In genomic region chr3:119175869-119176756, GRCh38 we compare ENCODE assay signal across 21 cellular contexts. TPM values are rescaled to one million over a fixed set of nuclear protein-coding genes. Genes with fewer than 3 reads are reported as not detected.
DNase-seq lines count a peak whose midpoint lies in the region; ATAC-seq, FAIRE-seq and TF ChIP-seq lines count a peak whose summit lies in the region.
"Had no signal": no experiment of that assay in that cellular context is flagged by ENCODE, and none has a peak within 500 bp of the region (broad histone marks: within the 10 kb centered on the region; RNA-seq: fewer than 3 reads in every experiment).

No MANE protein-coding gene starts in this region.

- H3K9me2 ChIP-seq in Karpas-422 (replicated peaks; ENCODE audit: insufficient read depth, low read length), result no peaks in the 10 kb centered on the region

- H3K9me3 Mint-ChIP-seq in activated CD4-positive, alpha-beta T cell treated with anti-CD3 and anti-CD28 coated beads, Interleukin-2, amount 10 ng/mL, durations not matched to agents 24 days and 14 days, result peaks cover 3% of the 10 kb centered on the region
- H3K9me3 Mint-ChIP-seq: activated CD8-positive, alpha-beta T cell treated with anti-CD3 and anti-CD28 coated beads for 36 hours; nephron had no signal

- H3K9ac ChIP-seq in mucosa of rectum (ENCODE audit: low read depth in 1 of 2, low read length in 2 of 2), result peak overlapping the region in 1 of 2 donors; percentile 18
- no peak overlapping the region for H3K9ac ChIP-seq in Karpas-422 (ENCODE audit: low read length)

- no peak for TF ChIP-seq POLR2A in gastrocnemius medialis (IDR thresholded peaks at IDR 0.05)

- H3K27ac Mint-ChIP-seq in activated CD4-positive, alpha-beta T cell treated with anti-CD3 and anti-CD28 coated beads, Interleukin-2, amount 10 ng/mL, durations not matched to agents 24 days and 14 days, result no peak overlapping the region
- H3K27ac Mint-ChIP-seq: activated CD8-positive, alpha-beta T cell treated with anti-CD3 and anti-CD28 coated beads for 36 hours; nephron had no signal

- H4K20me1 ChIP-seq in Karpas-422 (ENCODE audit: insufficient read depth, low read depth, low read length), result no peaks in the 10 kb centered on the region

- FAIRE-seq in endometrium (lab: Jason Lieb, UNC), result peak; percentile 8
- FAIRE-seq: GM12891, GM19239 had no signal

- H3K36me3 Mint-ChIP-seq in activated CD4-positive, alpha-beta T cell treated with anti-CD3 and anti-CD28 coated beads, Interleukin-2, amount 10 ng/mL, durations not matched to agents 24 days and 14 days (ENCODE audit: low read depth), result no peaks in the 10 kb centered on the region

- ATAC-seq in GM21717 (IDR thresholded peaks at IDR 0.05; ENCODE audit: unreplicated experiment) (no peak), gastrocnemius medialis (no peak)
- ATAC-seq: activated CD8-positive, alpha-beta T cell treated with anti-CD3 and anti-CD28 coated beads for 36 hours had no signal

- peak overlapping the region; percentile 90 for H2AFZ ChIP-seq in ACC112 (ENCODE audit: low read length, unreplicated experiment)
- H2AFZ ChIP-seq in Karpas-422 (ENCODE audit: low read length), result no peak overlapping the region

- H3K27me3 Mint-ChIP-seq in activated CD4-positive, alpha-beta T cell treated with anti-CD3 and anti-CD28 coated beads, Interleukin-2, amount 10 ng/mL, durations not matched to agents 24 days and 14 days, result peaks cover 12% of the 10 kb centered on the region

- H3K79me2 ChIP-seq in ACC112 (ENCODE audit: control insufficient read depth, insufficient read depth, low read length, unreplicated experiment) (no peaks in the 10 kb centered on the region), Karpas-422 (ENCODE audit: low read length) (no peaks in the 10 kb centered on the region)

- H3K27ac ChIP-seq in ACC112 (ENCODE audit: low read depth, low read length), result peak overlapping the region; percentile 84
- H3K27ac ChIP-seq in mucosa of rectum (ENCODE audit: low read depth in 2 of 2, low read length in 2 of 2), result peak overlapping the region; percentile 38 to 72
- no peak overlapping the region for H3K27ac ChIP-seq in Karpas-422 (ENCODE audit: low read length)
- no peak overlapping the region for H3K27ac ChIP-seq in gastrocnemius medialis
- H3K27ac ChIP-seq: spleen, tibial artery had no signal

- H3K4me3 ChIP-seq in ACC112 (ENCODE audit: low read depth, low read length) (no peak overlapping the region), mucosa of rectum (ENCODE audit: low read length in 2 of 2) (peak overlapping the region in 1 of 2 donors; percentile 30), Karpas-422 (ENCODE audit: low read length) (no peak overlapping the region), gastrocnemius medialis (no peak overlapping the region)
- H3K4me3 ChIP-seq: spleen, tibial artery had no signal

- no peak overlapping the region for H3K4me3 Mint-ChIP-seq in activated CD4-positive, alpha-beta T cell treated with anti-CD3 and anti-CD28 coated beads, Interleukin-2, amount 10 ng/mL, durations not matched to agents 24 days and 14 days
- H3K4me3 Mint-ChIP-seq: activated CD8-positive, alpha-beta T cell treated with anti-CD3 and anti-CD28 coated beads for 36 hours; nephron had no signal

- intact Hi-C loops in gastrocnemius medialis (cut with DNase I; ENCODE audit: low total_unique reads), result no loop called here
- intact Hi-C loops in activated CD4-positive, alpha-beta T cell treated with anti-CD3 and anti-CD28 coated beads, Interleukin-2, amount 10 ng/mL, durations not matched to agents 24 days and 14 days (cut with micrococcal nuclease), result no loop called here

- H3K4me1 ChIP-seq in ACC112 (ENCODE audit: control insufficient read depth, insufficient read depth, low read length, unreplicated experiment), result peaks cover 18% of the 10 kb centered on the region
- H3K4me1 ChIP-seq in mucosa of rectum (ENCODE audit: control insufficient read depth in 2 of 2, insufficient read depth in 2 of 2, low read length in 2 of 2), result peaks cover 0 to 9% of the 10 kb centered on the region in 2 donors
- no peaks in the 10 kb centered on the region for H3K4me1 ChIP-seq in Karpas-422 (ENCODE audit: low read length)
- no peaks in the 10 kb centered on the region for H3K4me1 ChIP-seq in gastrocnemius medialis
- H3K4me1 ChIP-seq: spleen, tibial artery had no signal

- in situ Hi-C loops in gastrocnemius medialis (cut with MboI; ENCODE audit: low sequenced_read_pairs in 4 of 4), result no loop called here

- no peak overlapping the region for H3K4me2 ChIP-seq in Karpas-422 (ENCODE audit: low read depth, low read length, poor library complexity, severe bottlenecking)

- DNase-seq in NCI-H226 (peak; percentile 80), Karpas-422 (no peak), gastrocnemius medialis (no peak)
- no peak for DNase-seq in activated CD4-positive, alpha-beta T cell treated with anti-CD3 and anti-CD28 coated beads, Interleukin-2, amount 10 ng/mL, durations not matched to agents 24 days and 14 days
- DNase-seq: activated CD8-positive, alpha-beta T cell treated with anti-CD3 and anti-CD28 coated beads for 36 hours; activated naive CD4-positive, alpha-beta T cell; DMS53; foreskin melanocyte; NCI-H1048; NCI-H446 treated with DMSO at 0.1 percent for 48 hours; spleen; tibial artery had no signal

- H3K9me3 ChIP-seq in mucosa of rectum (ENCODE audit: control insufficient read depth in 2 of 2, low read length in 2 of 2), result no peaks in the 10 kb centered on the region
- H3K9me3 ChIP-seq in Karpas-422 (ENCODE audit: low read length), result no peaks in the 10 kb centered on the region
- no peaks in the 10 kb centered on the region for H3K9me3 ChIP-seq in gastrocnemius medialis
- H3K9me3 ChIP-seq: spleen, tibial artery had no signal

- H3K27me3 ChIP-seq in ACC112 (ENCODE audit: insufficient read depth, low read length) (no peaks in the 10 kb centered on the region), mucosa of rectum (ENCODE audit: control insufficient read depth in 2 of 2, insufficient read depth in 2 of 2, low read length in 2 of 2) (no peaks in the 10 kb centered on the region), Karpas-422 (ENCODE audit: low read length) (no peaks in the 10 kb centered on the region), gastrocnemius medialis (no peaks in the 10 kb centered on the region)
- H3K27me3 ChIP-seq: tibial artery had no signal

- no peak for TF ChIP-seq CTCF in gastrocnemius medialis (IDR thresholded peaks at IDR 0.05 in 4 of 5, conservative IDR thresholded peaks at IDR 0.05 in 1 of 5)

- H3K36me3 ChIP-seq in ACC112 (ENCODE audit: insufficient read depth, low read length), result no peaks in the 10 kb centered on the region
- H3K36me3 ChIP-seq in mucosa of rectum (ENCODE audit: control insufficient read depth in 2 of 2, insufficient read depth in 2 of 2, low read length in 2 of 2), result no peaks in the 10 kb centered on the region
- H3K36me3 ChIP-seq in Karpas-422 (ENCODE audit: insufficient read depth, low read length), result no peaks in the 10 kb centered on the region
- no peaks in the 10 kb centered on the region for H3K36me3 ChIP-seq in gastrocnemius medialis
- H3K36me3 ChIP-seq: spleen, tibial artery had no signal

- no peaks in the 10 kb centered on the region for H3K4me1 Mint-ChIP-seq in activated CD4-positive, alpha-beta T cell treated with anti-CD3 and anti-CD28 coated beads, Interleukin-2, amount 10 ng/mL, durations not matched to agents 24 days and 14 days
- H3K4me1 Mint-ChIP-seq: nephron had no signal

RNA-seq across cellular contexts. Expression of gene UPK1B, which starts 2.7 kb away (rescaled TPM):
- not detected in 2 replicates for total RNA-seq in Karpas-422 (2014; rRNA removed; shearing (Covaris generic); ENCODE audit: low replicate concordance)
- total RNA-seq in gastrocnemius medialis, result not detected
- total RNA-seq in activated CD4-positive, alpha-beta T cell treated with anti-CD3 and anti-CD28 coated beads, Interleukin-2, amount 10 ng/mL, durations not matched to agents 24 days and 14 days, result not detected in 2 replicates
- total RNA-seq: activated CD8-positive, alpha-beta T cell treated with anti-CD3 and anti-CD28 coated beads for 36 hours; cerebellum; HT-29; spleen had no signal

RNA-seq across cellular contexts. Expression of gene TEX55, which starts 30.1 kb away (rescaled TPM):
- total RNA-seq in Karpas-422 (2014; rRNA removed; shearing (Covaris generic); ENCODE audit: low replicate concordance), result not detected in 2 replicates
- total RNA-seq in gastrocnemius medialis, result not detected
- not detected in 2 replicates for total RNA-seq in activated CD4-positive, alpha-beta T cell treated with anti-CD3 and anti-CD28 coated beads, Interleukin-2, amount 10 ng/mL, durations not matched to agents 24 days and 14 days
- total RNA-seq: activated CD8-positive, alpha-beta T cell treated with anti-CD3 and anti-CD28 coated beads for 36 hours; cerebellum; HT-29; spleen had no signal

Comparison
In these comparisons a context has a peak if more than half of its experiments do, and no peak if none do; other contexts are left out.
1. H3K27ac ChIP-seq: peak in ACC112 (single experiment) and mucosa of rectum (2 of 2); none in Karpas-422 (single experiment) and gastrocnemius medialis (0 of 4).